In genomic region chr11:111299111-111300026, GRCh38 we compare ENCODE assay signal across 8 cellular contexts. TPM values are rescaled to one million over a fixed set of nuclear protein-coding genes. Genes with fewer than 3 reads are reported as not detected.
DNase-seq lines count a peak whose midpoint lies in the region; ATAC-seq lines count a peak whose summit lies in the region.

No MANE protein-coding gene starts in this region.

- peak overlapping the region; percentile 75 for H3K9ac ChIP-seq in iPS-15b (ENCODE audit: low read depth, low read length)

- peaks cover 15% of the 10 kb centered on the region for H3K4me1 ChIP-seq in iPS-15b (ENCODE audit: control insufficient read depth, insufficient read depth, low read length)
- peaks cover 7% of the 10 kb centered on the region for H3K4me1 ChIP-seq in effector memory CD4-positive, alpha-beta T cell (ENCODE audit: control insufficient read depth, insufficient read depth, low read length, poor library complexity, severe bottlenecking)

- H3K36me3 Mint-ChIP-seq in activated naive CD4-positive, alpha-beta T cell treated with anti-CD3 and anti-CD28 coated beads, Interleukin-2, amount 50 U/mL, for 72 hours = peaks cover 0 to 9% of the 10 kb centered on the region in 2 donors
- H3K36me3 Mint-ChIP-seq in activated CD8-positive, alpha-beta memory T cell treated with anti-CD3 and anti-CD28 coated beads, Interleukin-2, amount 10 ng/mL, durations not matched to agents 7 days and 5 days = no peaks in the 10 kb centered on the region

- H3K27ac Mint-ChIP-seq in activated naive CD4-positive, alpha-beta T cell treated with anti-CD3 and anti-CD28 coated beads, Interleukin-2, amount 50 U/mL, for 72 hours = no peak overlapping the region
- no peak overlapping the region for H3K27ac Mint-ChIP-seq in activated CD8-positive, alpha-beta memory T cell treated with anti-CD3 and anti-CD28 coated beads, Interleukin-2, amount 10 ng/mL, durations not matched to agents 7 days and 5 days

- no peaks in the 10 kb centered on the region for H3K9me3 ChIP-seq in iPS-15b (ENCODE audit: control insufficient read depth, insufficient read depth, low read length)
- no peaks in the 10 kb centered on the region for H3K9me3 ChIP-seq in effector memory CD4-positive, alpha-beta T cell (ENCODE audit: control insufficient read depth, low read length)

- H3K36me3 ChIP-seq in iPS-15b (ENCODE audit: control insufficient read depth, insufficient read depth, low read length) = no peaks in the 10 kb centered on the region
- no peaks in the 10 kb centered on the region for H3K36me3 ChIP-seq in effector memory CD4-positive, alpha-beta T cell (ENCODE audit: control insufficient read depth, insufficient read depth, low read length)

- peak; percentile 52 for ATAC-seq in activated naive CD4-positive, alpha-beta T cell treated with anti-CD3 and anti-CD28 coated beads, Interleukin-2, amount 50 U/mL, for 72 hours
- ATAC-seq in HG03520 (IDR thresholded peaks at IDR 0.05; ENCODE audit: unreplicated experiment) (peak; percentile 51), sciatic nerve (peak; percentile 83)
- ATAC-seq in activated CD8-positive, alpha-beta memory T cell treated with anti-CD3 and anti-CD28 coated beads, Interleukin-2, amount 10 ng/mL, durations not matched to agents 7 days and 5 days = no peak

- H3K27me3 ChIP-seq in iPS-15b (ENCODE audit: control insufficient read depth, insufficient read depth, low read length) = peaks cover 25% of the 10 kb centered on the region
- peaks cover 3% of the 10 kb centered on the region for H3K27me3 ChIP-seq in effector memory CD4-positive, alpha-beta T cell (replicated peaks; ENCODE audit: control insufficient read depth, insufficient read depth, low read length, poor library complexity, severe bottlenecking)

- DNase-seq in activated naive CD4-positive, alpha-beta T cell treated with anti-CD3 and anti-CD28 coated beads, Interleukin-2, amount 50 U/mL, for 72 hours (ENCODE audit: low spot score in 2 of 2) = no peak
- no peak for DNase-seq in activated naive CD4-positive, alpha-beta T cell treated with Interleukin-2 at 50 U/mL for 16 hours
- DNase-seq in astrocyte of the hippocampus (ENCODE audit: low read depth, low spot score) = peak; percentile 76
- DNase-seq in sciatic nerve (ENCODE audit: low spot score) = peak; percentile 79
- no peak for DNase-seq in activated CD8-positive, alpha-beta memory T cell treated with anti-CD3 and anti-CD28 coated beads, Interleukin-2, amount 10 ng/mL, durations not matched to agents 7 days and 5 days
- DNase-seq in effector memory CD4-positive, alpha-beta T cell = no peak

- H3K4me3 ChIP-seq in iPS-15b (ENCODE audit: low read depth, low read length) = peak overlapping the region; percentile 75
- no peak overlapping the region for H3K4me3 ChIP-seq in effector memory CD4-positive, alpha-beta T cell (ENCODE audit: insufficient read depth, low read depth, low read length, poor library complexity, severe bottlenecking)

- peaks cover 57% of the 10 kb centered on the region for H3K27me3 Mint-ChIP-seq in activated CD8-positive, alpha-beta memory T cell treated with anti-CD3 and anti-CD28 coated beads, Interleukin-2, amount 10 ng/mL, durations not matched to agents 7 days and 5 days

- intact Hi-C loops in sciatic nerve (cut with DNase I) = no loop called here

- no peak overlapping the region for H3K4me3 Mint-ChIP-seq in activated CD8-positive, alpha-beta memory T cell treated with anti-CD3 and anti-CD28 coated beads, Interleukin-2, amount 10 ng/mL, durations not matched to agents 7 days and 5 days

- peaks cover 2% of the 10 kb centered on the region for H3K4me1 Mint-ChIP-seq in activated CD8-positive, alpha-beta memory T cell treated with anti-CD3 and anti-CD28 coated beads, Interleukin-2, amount 10 ng/mL, durations not matched to agents 7 days and 5 days

- CTCF ChIA-PET in activated CD8-positive, alpha-beta memory T cell treated with anti-CD3 and anti-CD28 coated beads, Interleukin-2, amount 10 ng/mL, durations not matched to agents 7 days and 5 days (lab: Charles Lee) = interaction anchor here (1.3 kb wide), 1 partner anchor 123 kb away, joined by 4 read pairs; no protein-coding TSS in a partner anchor

- no peaks in the 10 kb centered on the region for H3K9me3 Mint-ChIP-seq in activated naive CD4-positive, alpha-beta T cell treated with anti-CD3 and anti-CD28 coated beads, Interleukin-2, amount 50 U/mL, for 72 hours
- H3K9me3 Mint-ChIP-seq in activated CD8-positive, alpha-beta memory T cell treated with anti-CD3 and anti-CD28 coated beads, Interleukin-2, amount 10 ng/mL, durations not matched to agents 7 days and 5 days (ENCODE audit: low read depth) = no peaks in the 10 kb centered on the region

- H3K27ac ChIP-seq in effector memory CD4-positive, alpha-beta T cell (ENCODE audit: insufficient read depth, low read length, poor library complexity, severe bottlenecking) = no peak overlapping the region

RNA-seq across cellular contexts. Expression of gene POU2AF3, which starts 1.0 kb away (rescaled TPM):
- total RNA-seq in activated naive CD4-positive, alpha-beta T cell treated with anti-CD3 and anti-CD28 coated beads, Interleukin-2, amount 50 U/mL, for 72 hours = not detected
- 3.1 TPM for total RNA-seq in sciatic nerve
- total RNA-seq in activated CD8-positive, alpha-beta memory T cell treated with anti-CD3 and anti-CD28 coated beads, Interleukin-2, amount 10 ng/mL, durations not matched to agents 7 days and 5 days = not detected

RNA-seq across cellular contexts. Expression of gene POU2AF2, which starts 53.8 kb away (rescaled TPM):
- total RNA-seq in activated naive CD4-positive, alpha-beta T cell treated with anti-CD3 and anti-CD28 coated beads, Interleukin-2, amount 50 U/mL, for 72 hours = not detected
- 0.80 TPM for total RNA-seq in sciatic nerve
- total RNA-seq in activated CD8-positive, alpha-beta memory T cell treated with anti-CD3 and anti-CD28 coated beads, Interleukin-2, amount 10 ng/mL, durations not matched to agents 7 days and 5 days = not detected

Comparison
In these comparisons a context has a peak if more than half of its experiments do, and no peak if none do; other contexts are left out.
1. DNase-seq: peak in astrocyte of the hippocampus (single experiment) and sciatic nerve (single experiment); none in activated naive CD4-positive, alpha-beta T cell treated with anti-CD3 and anti-CD28 coated beads, Interleukin-2, amount 50 U/mL, for 72 hours (0 of 2), activated naive CD4-positive, alpha-beta T cell treated with Interleukin-2 at 50 U/mL for 16 hours (single experiment), activated CD8-positive, alpha-beta memory T cell treated with anti-CD3 and anti-CD28 coated beads, Interleukin-2, amount 10 ng/mL, durations not matched to agents 7 days and 5 days (single experiment) and effector memory CD4-positive, alpha-beta T cell (0 of 3).